In the genomic region with DNA sequence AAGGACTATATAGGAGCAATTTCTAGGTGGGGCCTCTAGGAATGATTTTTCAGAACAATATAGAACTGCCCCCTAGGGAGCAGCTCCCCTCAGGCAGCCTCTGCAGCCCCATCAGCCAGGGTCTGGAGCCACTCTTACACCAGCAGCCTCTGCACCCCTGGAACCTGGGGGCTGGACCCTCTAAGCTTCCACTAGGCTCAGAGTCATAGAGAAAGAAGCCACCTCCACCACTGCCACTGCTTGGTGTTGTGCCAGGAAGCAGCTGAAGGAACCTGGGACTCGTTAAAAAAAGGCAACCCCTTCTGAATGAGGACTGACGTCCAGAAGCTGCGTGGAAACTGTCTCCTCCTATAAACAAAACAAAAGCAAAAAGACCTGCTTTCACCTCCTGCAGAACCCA, we compare ENCODE assay signal across 17 cellular contexts.
"Had no signal": no experiment of that assay in that cellular context is flagged by ENCODE, and none has a peak within 500 bp of the region (broad histone marks: within the 10 kb centered on the region; RNA-seq: fewer than 3 reads in every experiment).

No MANE protein-coding gene starts in this region.

- H3K27me3 ChIP-seq: cardiac muscle cell, sigmoid colon, vagina had no signal

- H3K27ac Mint-ChIP-seq: activated naive CD4-positive, alpha-beta T cell treated with anti-CD3 and anti-CD28 coated beads for 36 hours; activated T-helper 1 cell treated with anti-CD3 and anti-CD28 coated beads, Interleukin-12 subunit alpha, Interleukin-12 subunit beta, Interleukin-2, Interleukin-4 antibody, amounts not matched to agents 30 ng/mL and 10 ng/mL and 1 ng/mL, durations not matched to agents 14 hours and 24 hours and 36 hours; effector memory CD8-positive, alpha-beta T cell; natural killer cell treated with Interleukin-12 subunit alpha and Interleukin-12 subunit beta and Interleukin-15 and Interleukin-18, amount 100 ng/mL, for 72 hours had no signal

- H3K36me3 ChIP-seq: cardiac muscle cell, sigmoid colon, thoracic aorta, vagina had no signal

- H3K9me3 Mint-ChIP-seq: activated T-helper 1 cell treated with anti-CD3 and anti-CD28 coated beads, Interleukin-12 subunit alpha, Interleukin-12 subunit beta, Interleukin-2, Interleukin-4 antibody, amounts not matched to agents 30 ng/mL and 10 ng/mL and 1 ng/mL, durations not matched to agents 14 hours and 24 hours and 36 hours; effector memory CD8-positive, alpha-beta T cell; natural killer cell treated with Interleukin-12 subunit alpha and Interleukin-12 subunit beta and Interleukin-15 and Interleukin-18, amount 100 ng/mL, for 72 hours had no signal

- H3K4me1 ChIP-seq: sigmoid colon, vagina had no signal

- DNase-seq: activated CD4-positive, alpha-beta T cell treated with anti-CD3 and anti-CD28 coated beads, Interleukin-2, amount 50 U/mL, for 4 hours; activated naive CD4-positive, alpha-beta T cell treated with anti-CD3 and anti-CD28 coated beads for 36 hours; cortex of kidney; effector memory CD8-positive, alpha-beta T cell; hypothalamus; nucleus accumbens; sigmoid colon; stimulated activated CD4-positive, alpha-beta T cell treated with anti-CD3 and anti-CD28 coated beads, Interleukin-12 subunit alpha, Interleukin-12 subunit beta, amount 100 ng/mL, for 4 hours; stimulated activated naive CD8-positive, alpha-beta T cell treated with anti-CD3 and anti-CD28 coated beads, Interleukin-15, Interleukin-2, amounts not matched to agents 100 U/mL and 50 U/mL, for 24 hours had no signal

- H3K27ac ChIP-seq: cardiac muscle cell, epithelial cell of prostate, sigmoid colon, thoracic aorta, vagina had no signal

- H3K4me3 ChIP-seq: cardiac muscle cell, sigmoid colon, thoracic aorta, vagina had no signal

- ATAC-seq: activated CD4-positive, CD25-positive, alpha-beta regulatory T cell treated with anti-CD3 and anti-CD28 coated beads, Interleukin-2, amount 50 U/mL, for 24 hours; effector memory CD8-positive, alpha-beta T cell; left colon; natural killer cell treated with Interleukin-12 subunit alpha and Interleukin-12 subunit beta and Interleukin-15 and Interleukin-18, amount 100 ng/mL, for 72 hours; stimulated activated naive CD8-positive, alpha-beta T cell treated with anti-CD3 and anti-CD28 coated beads, Interleukin-15, Interleukin-2, amounts not matched to agents 100 U/mL and 50 U/mL, for 24 hours had no signal

- H3K36me3 Mint-ChIP-seq: natural killer cell treated with Interleukin-12 subunit alpha and Interleukin-12 subunit beta and Interleukin-15 and Interleukin-18, amount 100 ng/mL, for 72 hours had no signal

- H3K9me3 ChIP-seq: sigmoid colon, thoracic aorta, vagina had no signal

- H3K4me3 Mint-ChIP-seq: activated naive CD4-positive, alpha-beta T cell treated with anti-CD3 and anti-CD28 coated beads for 36 hours; activated T-helper 1 cell treated with anti-CD3 and anti-CD28 coated beads, Interleukin-12 subunit alpha, Interleukin-12 subunit beta, Interleukin-2, Interleukin-4 antibody, amounts not matched to agents 30 ng/mL and 10 ng/mL and 1 ng/mL, durations not matched to agents 14 hours and 24 hours and 36 hours; effector memory CD8-positive, alpha-beta T cell; natural killer cell treated with Interleukin-12 subunit alpha and Interleukin-12 subunit beta and Interleukin-15 and Interleukin-18, amount 100 ng/mL, for 72 hours had no signal
